16 cellular contexts compared by ENCODE assay signal in the genomic region with DNA sequence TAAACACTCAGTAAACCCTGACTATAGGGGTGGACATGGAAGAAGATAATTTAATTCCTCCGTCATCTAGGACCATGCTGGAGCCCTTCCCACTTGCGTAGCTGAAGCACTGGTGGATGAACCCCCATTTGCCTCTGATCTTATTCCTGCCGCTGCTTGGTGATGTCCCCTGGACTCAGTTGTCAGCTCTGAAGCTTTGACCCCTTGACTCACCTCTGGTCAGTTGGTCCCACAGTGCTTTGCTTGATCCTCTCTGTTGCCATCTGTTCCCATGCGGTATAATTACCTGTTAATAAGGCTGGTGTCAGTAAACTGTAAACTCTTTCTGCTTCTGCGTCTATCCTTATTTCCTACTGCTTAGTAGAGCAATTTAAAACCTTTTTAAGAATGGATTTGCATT.
DNase-seq lines count a peak whose midpoint lies in the region; ATAC-seq lines count a peak whose summit lies in the region.
"Had no signal": no experiment of that assay in that cellular context is flagged by ENCODE, and none has a peak within 500 bp of the region (broad histone marks: within the 10 kb centered on the region; RNA-seq: fewer than 3 reads in every experiment).

No MANE protein-coding gene starts in this region.

- no peak for DNase-seq in CD4-positive, alpha-beta memory T cell
- DNase-seq in T-helper 17 cell (no peak), immature natural killer cell (no peak), DMS79 (lab: John Stamatoyannopoulos, UW) (no peak)
- DNase-seq: amniotic stem cell, foreskin keratinocyte, NCI-H1694, NCI-H345, OCI-M1, testis had no signal

- peak overlapping the region in 7 of 8 donors; percentile 34 to 82 (median 60) for H3K4me3 Mint-ChIP-seq in CD4-positive, alpha-beta memory T cell
- H3K4me3 Mint-ChIP-seq in T-helper 17 cell (peak overlapping the region; percentile 78), immature natural killer cell (peak overlapping the region in 2 of 5 donors; percentile 31 to 54)
- H3K4me3 Mint-ChIP-seq: CD14-positive monocyte had no signal

- peak overlapping the region; percentile 29 to 97 (median 89) for H3K27ac Mint-ChIP-seq in CD4-positive, alpha-beta memory T cell
- peak overlapping the region; percentile 82 for H3K27ac Mint-ChIP-seq in T-helper 17 cell
- H3K27ac Mint-ChIP-seq in immature natural killer cell = peak overlapping the region in 5 of 6 donors; percentile 5 to 99 (median 77)
- H3K27ac Mint-ChIP-seq: CD14-positive monocyte had no signal

- no peaks in the 10 kb centered on the region for H3K9me3 Mint-ChIP-seq in CD4-positive, alpha-beta memory T cell
- no peaks in the 10 kb centered on the region for H3K9me3 Mint-ChIP-seq in immature natural killer cell
- H3K9me3 Mint-ChIP-seq: CD14-positive monocyte had no signal

- no peaks in the 10 kb centered on the region for H3K27me3 ChIP-seq in BLaER1 treated with 17β-estradiol and CSF1 and Interleukin-3, amounts not matched to agents 10 nM and 100 nM
- H3K27me3 ChIP-seq in CD4-positive, alpha-beta memory T cell (ENCODE audit: insufficient read depth, low read length) = no peaks in the 10 kb centered on the region
- H3K27me3 ChIP-seq: foreskin keratinocyte, testis had no signal

- peaks cover 0 to 26% (median 4%) of the 10 kb centered on the region in 11 experiments; a peak in 7 of 22 replicates for H3K36me3 ChIP-seq in BLaER1 treated with 17β-estradiol and CSF1 and Interleukin-3, amounts not matched to agents 10 nM and 100 nM
- no peaks in the 10 kb centered on the region for H3K36me3 ChIP-seq in CD4-positive, alpha-beta memory T cell (ENCODE audit: insufficient read depth, low read length)
- H3K36me3 ChIP-seq: HAP-1 had no signal

- H3K4me3 ChIP-seq in BLaER1 treated with 17β-estradiol and CSF1 and Interleukin-3, amounts not matched to agents 10 nM and 100 nM = peak overlapping the region in 4 of 10 experiments; percentile 24 to 43 (median 40); a peak in 7 of 20 replicates
- H3K4me3 ChIP-seq in CD4-positive, alpha-beta memory T cell (ENCODE audit: low read length in 2 of 2) = no peak overlapping the region
- H3K4me3 ChIP-seq: HAP-1, SK-N-MC, testis had no signal

- peaks cover 0 to 100% (median 76%) of the 10 kb centered on the region in 11 experiments; a peak in 16 of 22 replicates for H4K20me1 ChIP-seq in BLaER1 treated with 17β-estradiol and CSF1 and Interleukin-3, amounts not matched to agents 10 nM and 100 nM

- H3K36me3 Mint-ChIP-seq in CD4-positive, alpha-beta memory T cell = peaks cover 7 to 8% of the 10 kb centered on the region in 2 donors
- H3K36me3 Mint-ChIP-seq in T-helper 17 cell (ENCODE audit: low read depth) (no peaks in the 10 kb centered on the region), immature natural killer cell (no peaks in the 10 kb centered on the region)

- H3K4me1 Mint-ChIP-seq in CD4-positive, alpha-beta memory T cell = peaks cover 79 to 97% (median 91%) of the 10 kb centered on the region in 4 donors
- H3K4me1 Mint-ChIP-seq in T-helper 17 cell (peaks cover 69% of the 10 kb centered on the region), immature natural killer cell (peaks cover 92 to 99% of the 10 kb centered on the region in 2 donors)

- peak overlapping the region; percentile 80 to 98 (median 92) for H3K4me2 ChIP-seq in BLaER1 treated with 17β-estradiol and CSF1 and Interleukin-3, amounts not matched to agents 10 nM and 100 nM

- CTCF ChIA-PET in CD4-positive, alpha-beta memory T cell (lab: Charles Lee; ENCODE audit: partially characterized antibody) = interaction anchor here (4.4 kb wide), 1 partner anchor 14 kb away, joined by 26 read pairs; no protein-coding TSS in a partner anchor

- peak overlapping the region in 9 of 11 experiments; percentile 19 to 74 (median 43); a peak in 15 of 22 replicates for H3K9ac ChIP-seq in BLaER1 treated with 17β-estradiol and CSF1 and Interleukin-3, amounts not matched to agents 10 nM and 100 nM

- intact Hi-C loops in CD4-positive, alpha-beta memory T cell (cut with micrococcal nuclease) = no loop called here

- no peaks in the 10 kb centered on the region for H3K27me3 Mint-ChIP-seq in CD4-positive, alpha-beta memory T cell
- H3K27me3 Mint-ChIP-seq in T-helper 17 cell (no peaks in the 10 kb centered on the region), immature natural killer cell (ENCODE audit: low read depth in 3 of 3) (peaks cover 0 to 4% (median 0%) of the 10 kb centered on the region in 3 donors)

- H3K9me3 ChIP-seq in BLaER1 treated with 17β-estradiol and CSF1 and Interleukin-3, amounts not matched to agents 10 nM and 100 nM (replicated peaks in 1 of 11) = no peaks in the 10 kb centered on the region
- no peaks in the 10 kb centered on the region for H3K9me3 ChIP-seq in CD4-positive, alpha-beta memory T cell (ENCODE audit: control insufficient read depth in 1 of 2, low read length in 2 of 2)
- no peaks in the 10 kb centered on the region for H3K9me3 ChIP-seq in T-helper 17 cell (ENCODE audit: control insufficient read depth, low read length, poor library complexity, severe bottlenecking)
- H3K9me3 ChIP-seq: HAP-1, testis had no signal

- POLR2A ChIA-PET in CD4-positive, alpha-beta memory T cell (lab: Charles Lee; ENCODE audit: partially characterized antibody) = interaction anchor here (4.4 to 17.5 kb wide), 2 partner anchors 11 to 22 kb away, joined by 58 to 665 read pairs; no protein-coding TSS in a partner anchor

- peaks cover 97 to 100% (median 100%) of the 10 kb centered on the region in 10 experiments for H3K4me1 ChIP-seq in BLaER1 treated with 17β-estradiol and CSF1 and Interleukin-3, amounts not matched to agents 10 nM and 100 nM
- peaks cover 100% of the 10 kb centered on the region for H3K4me1 ChIP-seq in CD4-positive, alpha-beta memory T cell (ENCODE audit: insufficient read depth, low read length)

- H3K27ac ChIP-seq in BLaER1 treated with 17β-estradiol and CSF1 and Interleukin-3, amounts not matched to agents 10 nM and 100 nM = peak overlapping the region in 9 of 11 experiments; percentile 33 to 94 (median 76); a peak in 17 of 22 replicates
- peak overlapping the region; percentile 29 for H3K27ac ChIP-seq in CD4-positive, alpha-beta memory T cell (ENCODE audit: low read depth, low read length)
- H3K27ac ChIP-seq: foreskin keratinocyte, SK-N-MC, testis had no signal

- ATAC-seq in T-helper 17 cell = no peak
- ATAC-seq in esophagus mucosa = no peak
- no peak for ATAC-seq in HG02678 (IDR thresholded peaks at IDR 0.05; ENCODE audit: unreplicated experiment)
- ATAC-seq: foreskin keratinocyte had no signal
